In the genomic region with DNA sequence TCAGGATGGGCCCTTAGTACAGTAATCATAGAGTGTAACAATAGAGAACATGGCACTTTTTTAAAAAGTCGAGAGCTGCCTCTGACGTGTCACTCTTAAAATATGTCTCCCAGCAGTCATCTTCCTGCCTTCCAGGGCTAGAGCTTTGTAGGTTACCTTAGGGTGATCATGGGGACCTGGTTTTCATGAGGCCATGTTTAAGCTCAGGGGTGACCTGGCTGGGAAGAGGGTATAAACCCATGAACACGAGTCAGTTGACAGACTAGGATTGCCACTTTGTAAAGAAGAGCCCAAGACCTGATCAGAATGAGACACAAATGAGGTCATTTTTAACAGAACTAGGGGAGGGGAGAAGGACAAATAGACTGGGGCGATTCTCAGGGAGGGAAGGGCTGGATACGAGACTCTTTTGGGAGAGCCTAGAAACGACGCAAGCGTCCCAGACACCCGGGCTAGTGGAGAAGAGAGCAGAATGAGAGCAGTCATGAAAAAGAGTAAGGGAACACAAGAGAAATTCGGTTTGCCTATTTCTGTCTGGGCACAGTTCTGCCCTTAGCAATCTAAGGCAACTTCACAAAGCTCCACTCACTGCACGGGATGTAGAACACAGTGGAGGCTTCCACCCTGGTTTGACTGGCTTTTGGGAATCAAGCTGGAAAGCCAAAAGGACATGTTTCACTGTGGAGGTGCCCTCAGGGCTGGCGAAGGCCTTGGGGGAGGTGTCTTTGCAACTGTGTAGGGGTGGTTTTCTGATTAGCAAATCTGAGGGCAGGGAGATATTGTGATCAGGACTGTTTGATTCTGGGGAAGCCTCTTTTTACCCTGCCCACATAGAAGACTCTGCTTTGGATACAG, we compare ENCODE assay signal across 14 cellular contexts. TPM values are rescaled to one million over a fixed set of nuclear protein-coding genes. Genes with fewer than 3 reads are reported as not detected.
DNase-seq lines count a peak whose midpoint lies in the region; ATAC-seq, FAIRE-seq and TF ChIP-seq lines count a peak whose summit lies in the region.
"Had no signal": no experiment of that assay in that cellular context is flagged by ENCODE, and none has a peak within 500 bp of the region (broad histone marks: within the 10 kb centered on the region; RNA-seq: fewer than 3 reads in every experiment).

No MANE protein-coding gene starts in this region.

- H3K27me3 ChIP-seq in breast epithelium (no peaks in the 10 kb centered on the region), muscle layer of colon (ENCODE audit: control insufficient read depth in 1 of 2, insufficient read depth in 2 of 2, low read length in 2 of 2) (no peaks in the 10 kb centered on the region), tibial artery (no peaks in the 10 kb centered on the region)
- H3K27me3 ChIP-seq: MG63 had no signal

- no peak for TF ChIP-seq POLR2A in breast epithelium (IDR thresholded peaks at IDR 0.05)

- DNase-seq in HTR-8/SVneo (ENCODE audit: insufficient read length, low spot score) (peak; percentile 20), breast epithelium (ENCODE audit: low spot score in 2 of 2) (no peak), tibial artery (no peak), middle frontal gyrus (ENCODE audit: extremely low spot score, low spot score) (no peak), Right ventricle myocardium inferior (ENCODE audit: missing footprints) (no peak)
- DNase-seq: activated CD4-positive, alpha-beta T cell treated with anti-CD3 and anti-CD28 coated beads for 1 hour; activated T-cell treated with anti-CD3 and anti-CD28 coated beads, Interleukin-2, amount 50 U/mL, for 48 hours; MG63; NCI-H510A treated with DMSO at 0.1 percent for 48 hours; Right ventricle myocardium superior had no signal

- TF ChIP-seq CTCF in breast epithelium (IDR thresholded peaks at IDR 0.05) (no peak), tibial artery (IDR thresholded peaks at IDR 0.05) (no peak)

- H3K9ac ChIP-seq in muscle layer of colon (ENCODE audit: low read length), result peak overlapping the region; percentile 41

- intact Hi-C loops in breast epithelium (cut with DNase I; ENCODE audit: low total_unique reads) (no loop called here), tibial artery (cut with DNase I; ENCODE audit: low total_unique reads) (loop anchor here (10.0 kb wide), 2 partner anchors 92 to 208 kb away; partner anchors contain the start of genes PPP4R1 and VAPA), Right ventricle myocardium inferior (cut with DNase I) (loop anchor here (10.0 kb wide), 2 partner anchors 58 to 238 kb away; no protein-coding TSS in a partner anchor)

- H3K27ac ChIP-seq in breast epithelium (peak overlapping the region; percentile 80 to 84), muscle layer of colon (ENCODE audit: low read depth, low read length) (peak overlapping the region; percentile 92), tibial artery (peak overlapping the region; percentile 93 to 98)

- H3K4me1 ChIP-seq in breast epithelium, result no peaks in the 10 kb centered on the region
- H3K4me1 ChIP-seq in muscle layer of colon (ENCODE audit: insufficient read depth, low read length), result peaks cover 21% of the 10 kb centered on the region
- peaks cover 0 to 52% (median 24%) of the 10 kb centered on the region in 4 donors for H3K4me1 ChIP-seq in tibial artery

- no peaks in the 10 kb centered on the region for H3K9me3 ChIP-seq in breast epithelium
- H3K9me3 ChIP-seq in muscle layer of colon (ENCODE audit: low read length), result no peaks in the 10 kb centered on the region
- H3K9me3 ChIP-seq in tibial artery, result no peaks in the 10 kb centered on the region
- H3K9me3 ChIP-seq: MG63 had no signal

- FAIRE-seq in HTR-8/SVneo (lab: Jason Lieb, UNC), result no peak
- FAIRE-seq: D721Med, GM12878 had no signal

- H3K36me3 ChIP-seq in breast epithelium (no peaks in the 10 kb centered on the region), muscle layer of colon (ENCODE audit: insufficient read depth, low read length) (no peaks in the 10 kb centered on the region), tibial artery (no peaks in the 10 kb centered on the region)
- H3K36me3 ChIP-seq: MG63 had no signal

- ATAC-seq in HG03159 (IDR thresholded peaks at IDR 0.05; ENCODE audit: unreplicated experiment), result no peak
- no peak for ATAC-seq in Right ventricle myocardium inferior
- ATAC-seq: GM12878 had no signal

- H3K4me3 ChIP-seq in breast epithelium, result no peak overlapping the region
- no peak overlapping the region for H3K4me3 ChIP-seq in muscle layer of colon (ENCODE audit: low read depth in 1 of 2, low read length in 2 of 2)
- no peak overlapping the region for H3K4me3 ChIP-seq in tibial artery
- H3K4me3 ChIP-seq: GM12878, MG63 had no signal

RNA-seq across cellular contexts. Expression of gene RAB31, which starts 1.8 kb away (rescaled TPM):
- total RNA-seq in breast epithelium (100 to 1,000 TPM in 1 of 3 donors, 10 to 100 TPM in 2; 22.4 to 110 (median 32.4) TPM), Right ventricle myocardium inferior (11.7 TPM)
